Comparison of ENCODE assay signal across 17 cellular contexts in the genomic region with DNA sequence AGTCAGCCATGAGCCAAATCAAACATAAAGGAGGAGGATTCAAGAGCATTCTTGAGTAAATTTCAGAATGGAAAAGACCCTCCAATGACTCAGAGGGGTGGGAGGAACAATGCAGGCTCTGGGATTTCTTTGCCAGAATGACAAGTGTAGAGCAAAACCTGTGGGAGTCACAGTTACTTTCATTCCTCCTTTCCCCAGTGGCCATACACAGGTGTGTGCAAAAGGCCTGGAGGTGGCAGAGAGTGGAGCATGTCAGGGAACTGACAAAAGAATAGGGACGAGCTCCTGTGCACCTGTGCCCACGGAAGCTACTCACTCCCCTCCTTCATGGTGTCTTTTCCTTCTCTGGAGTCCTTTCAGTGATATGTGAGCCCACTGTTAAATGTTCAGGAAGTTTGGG. TPM values are rescaled to one million over a fixed set of nuclear protein-coding genes. Genes with fewer than 3 reads are reported as not detected.
DNase-seq lines count a peak whose midpoint lies in the region; ATAC-seq, FAIRE-seq and TF ChIP-seq lines count a peak whose summit lies in the region.
"Had no signal": no experiment of that assay in that cellular context is flagged by ENCODE, and none has a peak within 500 bp of the region (broad histone marks: within the 10 kb centered on the region; RNA-seq: fewer than 3 reads in every experiment).

No MANE protein-coding gene starts in this region.

- no peaks in the 10 kb centered on the region for H4K20me1 ChIP-seq in H1 (replicated peaks in 1 of 2; ENCODE audit: control insufficient read depth in 1 of 2, insufficient read depth in 2 of 2, low read length in 2 of 2)
- H4K20me1 ChIP-seq: BLaER1 had no signal

- no peak overlapping the region for H4K8ac ChIP-seq in H1 (ENCODE audit: extremely low read depth, insufficient read depth, low read length)

- POLR2A ChIA-PET in H1 (lab: Charles Lee; ENCODE audit: partially characterized antibody) = interaction anchor here (0.7 to 5.7 kb wide), 6 partner anchors 12 to 213 kb away, joined by 3 to 45 read pairs (median 4); no protein-coding TSS in a partner anchor

- H2BK20ac ChIP-seq in H1 (ENCODE audit: low read length) = peak overlapping the region; percentile 98; the same call in 1 of the 2 replicates

- H2BK12ac ChIP-seq in H1 (ENCODE audit: low read depth, low read length) = peak overlapping the region; percentile 99

- no peaks in the 10 kb centered on the region for H3K27me3 Mint-ChIP-seq in mesothelial cell of epicardium (ENCODE audit: low read depth)

- DNase-seq in DMS53 (lab: John Stamatoyannopoulos, UW) (peak; percentile 48), DMS53 treated with DMSO at 0.1 percent for 48 hours (lab: John Stamatoyannopoulos, UW; ENCODE audit: unreplicated experiment) (no peak), H1 (ENCODE audit: low read depth in 1 of 2, low spot score in 2 of 2) (no peak), mesothelial cell of epicardium (ENCODE audit: low spot score in 2 of 2, unreplicated experiment in 2 of 2) (no peak), upper lobe of left lung (no peak), putamen (ENCODE audit: low spot score) (no peak), RKO (ENCODE audit: low spot score) (no peak)
- DNase-seq: 8988T; activated CD4-positive, alpha-beta T cell treated with anti-CD3 and anti-CD28 coated beads for 4 hours; activated naive CD4-positive, alpha-beta T cell treated with anti-CD3 and anti-CD28 coated beads, Interleukin-2, amount 10 ng/mL, durations not matched to agents 7 days and 5 days; cortex of kidney; NCI-H1436 treated with DMSO at 0.1 percent for 48 hours; sigmoid colon had no signal

- peak overlapping the region; percentile 24 for H3K4ac ChIP-seq in H1 (replicated peaks; ENCODE audit: insufficient read length, low read depth, low read length)

- no peaks in the 10 kb centered on the region for H3K36me3 ChIP-seq in H1 (ENCODE audit: control insufficient read depth in 2 of 4, insufficient read depth in 4 of 4, low read length in 3 of 4)
- H3K36me3 ChIP-seq in upper lobe of left lung = no peaks in the 10 kb centered on the region
- H3K36me3 ChIP-seq: BLaER1, sigmoid colon had no signal

- no peaks in the 10 kb centered on the region for H3K79me1 ChIP-seq in H1 (ENCODE audit: low read depth, low read length)

- H3K27ac ChIP-seq in H1 (ENCODE audit: low read depth, low read length) = peak overlapping the region; percentile 48
- H3K27ac ChIP-seq in upper lobe of left lung = peak overlapping the region; percentile 7 to 41 (median 30)
- H3K27ac ChIP-seq: BLaER1, sigmoid colon had no signal

- H3K27me3 ChIP-seq in H1 (replicated peaks in 1 of 4; ENCODE audit: control insufficient read depth in 3 of 4, extremely low read depth in 1 of 4, insufficient read depth in 3 of 4, low read length in 3 of 4) (no peaks in the 10 kb centered on the region), upper lobe of left lung (no peaks in the 10 kb centered on the region)
- H3K27me3 ChIP-seq: BLaER1, sigmoid colon had no signal

- no peak overlapping the region for H4K5ac ChIP-seq in H1 (ENCODE audit: insufficient read length, low read depth, low read length)

- no peak overlapping the region for H4K91ac ChIP-seq in H1 (replicated peaks; ENCODE audit: insufficient read length, low read length)

- H3K9me3 Mint-ChIP-seq in mesothelial cell of epicardium = peaks cover 10% of the 10 kb centered on the region

- H3K9me3 ChIP-seq in H1 (ENCODE audit: insufficient read depth in 2 of 2, low read depth in 1 of 2, low read length in 1 of 2) (peaks cover 13% of the 10 kb centered on the region in 2 experiments), upper lobe of left lung (peaks cover 0 to 14% (median 11%) of the 10 kb centered on the region in 4 donors)

- no peak for TF ChIP-seq RAD21 in H1 (IDR thresholded peaks at IDR 0.05 in 1 of 2, conservative IDR thresholded peaks at IDR 0.05 in 1 of 2; ENCODE audit: low read depth in 2 of 2, low read length in 2 of 2)

- H3K79me2 ChIP-seq in H1 (ENCODE audit: control insufficient read depth in 1 of 2, insufficient read depth in 2 of 2, low read length in 2 of 2) = no peaks in the 10 kb centered on the region

- TF ChIP-seq CTCF in H1 (IDR thresholded peaks at IDR 0.05; ENCODE audit: control extremely low read depth in 1 of 3, insufficient read depth in 1 of 3, low read depth in 1 of 3, low read length in 3 of 3) (no peak), mesothelial cell of epicardium (IDR thresholded peaks at IDR 0.05; ENCODE audit: unreplicated experiment) (no peak), upper lobe of left lung (IDR thresholded peaks at IDR 0.05) (no peak)

- no peak; a peak in 1 of 3 replicates for TF ChIP-seq POLR2A in H1 (IDR thresholded peaks at IDR 0.05; ENCODE audit: control extremely low read depth in 1 of 2, low read depth in 2 of 2, low read length in 2 of 2)
- no peak for TF ChIP-seq POLR2A in upper lobe of left lung (IDR thresholded peaks at IDR 0.05)

- H3K56ac ChIP-seq in H1 (replicated peaks; ENCODE audit: insufficient read length, low read depth, low read length) = no peak overlapping the region

- no peak overlapping the region for H2AK5ac ChIP-seq in H1 (ENCODE audit: low read depth, low read length)

- no peak overlapping the region for H3K14ac ChIP-seq in H1 (ENCODE audit: insufficient read length)

- peak overlapping the region; percentile 82; the same call in 1 of the 2 replicates for H2BK5ac ChIP-seq in H1 (ENCODE audit: low read depth, low read length)

- H3K4me1 Mint-ChIP-seq in mesothelial cell of epicardium = peaks cover 53% of the 10 kb centered on the region

- peak overlapping the region; percentile 47 to 54 for H3K4me2 ChIP-seq in H1 (ENCODE audit: insufficient read depth in 1 of 2, low read depth in 2 of 2, low read length in 2 of 2)
- H3K4me2 ChIP-seq: BLaER1 had no signal

- TF ChIP-seq EP300 in H1 (IDR thresholded peaks at IDR 0.05; ENCODE audit: borderline replicate concordance in 1 of 2, low read depth in 2 of 2, low read length in 2 of 2) = no peak
- no peak for TF ChIP-seq EP300 in upper lobe of left lung (IDR thresholded peaks at IDR 0.05)

- peak overlapping the region in 3 of 4 experiments; percentile 10 to 37 (median 17); a peak in 2 of 8 replicates for H3K4me3 ChIP-seq in H1 (ENCODE audit: extremely low read depth in 1 of 4, insufficient read depth in 2 of 4, low read depth in 3 of 4, low read length in 4 of 4)
- H3K4me3 ChIP-seq in upper lobe of left lung = no peak overlapping the region
- H3K4me3 ChIP-seq: BLaER1, sigmoid colon had no signal

- peak overlapping the region; percentile 50 for H2BK120ac ChIP-seq in H1 (replicated peaks; ENCODE audit: low read depth, low read length)

- peaks cover 5% of the 10 kb centered on the region for H3K36me3 Mint-ChIP-seq in mesothelial cell of epicardium
- H3K36me3 Mint-ChIP-seq: activated naive CD4-positive, alpha-beta T cell treated with anti-CD3 and anti-CD28 coated beads, Interleukin-2, amount 10 ng/mL, durations not matched to agents 7 days and 5 days had no signal

- FAIRE-seq in H1 (lab: Jason Lieb, UNC) = no peak

- CTCF ChIA-PET in H1 (lab: Charles Lee; ENCODE audit: partially characterized antibody) = interaction anchor here (0.8 to 56.8 kb wide), 9 partner anchors 10 to 217 kb away, joined by 3 to 1490 read pairs (median 6); partner anchors contain the start of genes CIPC and ZDHHC22

- ATAC-seq in upper lobe of left lung (ENCODE audit: low FRiP score in 2 of 2) (no peak), GM18873 (IDR thresholded peaks at IDR 0.05; ENCODE audit: low FRiP score, unreplicated experiment) (no peak)

- H3K4me1 ChIP-seq in H1 (replicated peaks in 1 of 4; ENCODE audit: control insufficient read depth in 3 of 4, insufficient read depth in 4 of 4, low read length in 3 of 4) = peaks cover 10 to 30% (median 19%) of the 10 kb centered on the region in 4 experiments
- peaks cover 0 to 15% (median 4%) of the 10 kb centered on the region in 4 donors for H3K4me1 ChIP-seq in upper lobe of left lung
- H3K4me1 ChIP-seq: sigmoid colon had no signal

- H3K23me2 ChIP-seq in H1 (ENCODE audit: low read depth, low read length) = no peaks in the 10 kb centered on the region

- H3K23ac ChIP-seq in H1 (ENCODE audit: insufficient read length) = no peak overlapping the region

- WGBS in H1 (ENCODE audit: extremely low coverage in 1 of 2, insufficient coverage in 1 of 2, insufficient read length in 1 of 2, insufficient replicate concordance in 2 of 2, low coverage in 1 of 2, low lambda C conversion rate in 2 of 2, missing lambda C conversion rate in 1 of 2), 2 experiments = 56% methylated on average over 2 of the region's 2 CpGs; no CpG with 5 or more reads in 1 of the 2 experiments
- 74 to 88% methylated on average over 2 of the region's 2 CpGs for WGBS in upper lobe of left lung, 2 donors

- peak overlapping the region; percentile 8 for H3K4me3 Mint-ChIP-seq in mesothelial cell of epicardium
- H3K4me3 Mint-ChIP-seq: activated naive CD4-positive, alpha-beta T cell treated with anti-CD3 and anti-CD28 coated beads, Interleukin-2, amount 10 ng/mL, durations not matched to agents 7 days and 5 days had no signal

- 0 out of 2 replicates have a peak overlapping the region, but pooled peaks have one; percentile 9 for H3K18ac ChIP-seq in H1 (ENCODE audit: extremely low read depth, low read length)

- H2AFZ ChIP-seq in H1 (ENCODE audit: low read length) = no peak overlapping the region

- H3K27ac Mint-ChIP-seq in mesothelial cell of epicardium = peak overlapping the region; percentile 99
- H3K27ac Mint-ChIP-seq: activated naive CD4-positive, alpha-beta T cell treated with anti-CD3 and anti-CD28 coated beads, Interleukin-2, amount 10 ng/mL, durations not matched to agents 7 days and 5 days had no signal

- H3K9ac ChIP-seq in H1 (replicated peaks in 1 of 4; ENCODE audit: extremely low read depth in 1 of 4, low read depth in 3 of 4, low read length in 3 of 4) = peak overlapping the region in 3 of 4 experiments; percentile 17 to 54 (median 27); a peak in 4 of 7 replicates
- H3K9ac ChIP-seq: BLaER1 had no signal

- H2BK15ac ChIP-seq in H1 (ENCODE audit: low read length) = no peak overlapping the region

RNA-seq across cellular contexts. Expression of gene CIPC, which starts 9.4 kb away (rescaled TPM):
- total RNA-seq in H1 (2021; fragmentation: NEBNext Ultra II Directional; extraction: Animal tissue kit (Norgen Biotek cat#: 25700)) = 31.7 and 32.7 TPM in 2 replicates
- polyA plus RNA-seq in H1 (2011; rRNA removed) = 13.3 and 13.9 TPM in 2 replicates
- polyA plus RNA-seq in H1 (2011; cell fraction: cytosol; rRNA removed) = 19.8 TPM
- polyA plus RNA-seq in H1 (2011; cell fraction: nucleus; rRNA removed) = 14.3 TPM
- 12.0 to 17.1 TPM (median 16.7 TPM) in 4 replicates for polyA plus RNA-seq in H1 (2012, experiment 1 of 2)
- 2.0 TPM for polyA plus RNA-seq in H1 (2012, experiment 2 of 2)
- 15.9 TPM for polyA plus RNA-seq in H1 (2013, experiment 1 of 2)
- polyA plus RNA-seq in H1 (2013, experiment 2 of 2) = 15.4 TPM
- polyA minus RNA-seq in H1 (2011; rRNA and poly(A)+ RNA removed) = 41.1 and 42.1 TPM in 2 replicates
- polyA minus RNA-seq in H1 (2011; cell fraction: cytosol; rRNA and poly(A)+ RNA removed) = 17.5 TPM
- polyA minus RNA-seq in H1 (2011; cell fraction: nucleus; rRNA and poly(A)+ RNA removed) = 15.8 TPM
- total RNA-seq in mesothelial cell of epicardium = 21.9 to 22.9 TPM (median 22.4 TPM) in 3 replicates
- total RNA-seq in upper lobe of left lung = 10 to 100 TPM; 25.1 to 42.4 (median 32.7) TPM

RNA-seq across cellular contexts. Expression of gene ZDHHC22, which starts 52.9 kb away (rescaled TPM):
- 55.2 and 59.3 TPM in 2 replicates for total RNA-seq in H1 (2021; fragmentation: NEBNext Ultra II Directional; extraction: Animal tissue kit (Norgen Biotek cat#: 25700))
- polyA plus RNA-seq in H1 (2011; rRNA removed) = 23.8 and 30.7 TPM in 2 replicates
- 20.3 TPM for polyA plus RNA-seq in H1 (2011; cell fraction: cytosol; rRNA removed)
- polyA plus RNA-seq in H1 (2011; cell fraction: nucleus; rRNA removed) = 28.0 TPM
- 45.5 to 55.8 TPM (median 50.5 TPM) in 4 replicates for polyA plus RNA-seq in H1 (2012, experiment 1 of 2)
- polyA plus RNA-seq in H1 (2012, experiment 2 of 2) = 46.2 TPM
- polyA plus RNA-seq in H1 (2013, experiment 1 of 2) = 62.0 TPM
- polyA plus RNA-seq in H1 (2013, experiment 2 of 2) = 72.6 TPM
- 23.4 and 26.4 TPM in 2 replicates for polyA minus RNA-seq in H1 (2011; rRNA and poly(A)+ RNA removed)
- polyA minus RNA-seq in H1 (2011; cell fraction: cytosol; rRNA and poly(A)+ RNA removed) = 10.2 TPM
- 11.5 TPM for polyA minus RNA-seq in H1 (2011; cell fraction: nucleus; rRNA and poly(A)+ RNA removed)
- total RNA-seq in mesothelial cell of epicardium = not detected in 3 replicates
- total RNA-seq in upper lobe of left lung = under 1 TPM in 1 of 6 donors, not detected in 5; 0.06 TPM
- total RNA-seq: mesenteric fat pad, OCI-LY7 had no signal

Comparison
In these comparisons a context has a peak if more than half of its experiments do, and no peak if none do; other contexts are left out.
1. H3K4me3 ChIP-seq: peak in H1 (3 of 4); none in upper lobe of left lung (0 of 4).
2. RNA of gene ZDHHC22, which starts 52.9 kb away (total RNA-seq): 55.2 to 59.3 TPM in H1; not detected in mesothelial cell of epicardium and 0.06 TPM in upper lobe of left lung; every median in the first group is over 10 times any median in the second.